In genomic region chr19:40492274-40492673, GRCh38 we compare ENCODE assay signal across 2 cellular contexts.
TF ChIP-seq lines count a peak whose summit lies in the region.

No MANE protein-coding gene starts in this region.

TF ChIP-seq in HepG2, 621 proteins besides CTCF, POLR2A, EP300 and RAD21:
- TF ChIP-seq ZBTB10 (CRISPR knock-in tag; IDR thresholded peaks at IDR 0.05; ENCODE audit: borderline replicate concordance) (no peak), HNF1A (IDR thresholded peaks at IDR 0.05; ENCODE audit: low read depth) (no peak), HNF1A (CRISPR knock-in tag; IDR thresholded peaks at IDR 0.05; ENCODE audit: borderline replicate concordance) (no peak), HNF4G (IDR thresholded peaks at IDR 0.05; ENCODE audit: borderline replicate concordance, low read depth, low read length) (no peak), HNF4G (CRISPR knock-in tag; IDR thresholded peaks at IDR 0.05; ENCODE audit: borderline replicate concordance, low read depth) (no peak), ZNF263 (CRISPR knock-in tag; IDR thresholded peaks at IDR 0.05) (no peak), ZNF331 (CRISPR knock-in tag; IDR thresholded peaks at IDR 0.05) (no peak), ESRRA (CRISPR knock-in tag; IDR thresholded peaks at IDR 0.05; ENCODE audit: low read depth) (no peak), ATF7 (IDR thresholded peaks at IDR 0.05) (peak; percentile 90), ATF7 (CRISPR knock-in tag; IDR thresholded peaks at IDR 0.05) (no peak)

TF ChIP-seq in endothelial cell of umbilical vein, 7 proteins besides CTCF, POLR2A, EP300 and RAD21:
- no peak for TF ChIP-seq EZH2 (IDR thresholded peaks at IDR 0.05; ENCODE audit: borderline replicate concordance, low read depth, low read length, severe bottlenecking)
- TF ChIP-seq MYC (IDR thresholded peaks at IDR 0.05; ENCODE audit: low read depth, low read length) = no peak
- TF ChIP-seq GATA2 (IDR thresholded peaks at IDR 0.05; ENCODE audit: insufficient read depth, insufficient read length, low read depth, low read length) = no peak
- TF ChIP-seq MAX (IDR thresholded peaks at IDR 0.05; ENCODE audit: insufficient read depth, insufficient read length) = no peak
- no peak for TF ChIP-seq FOS (IDR thresholded peaks at IDR 0.05; ENCODE audit: borderline replicate concordance, insufficient read depth, low read length)
- TF ChIP-seq JUN (IDR thresholded peaks at IDR 0.05; ENCODE audit: borderline replicate concordance, insufficient read depth, insufficient read length, low read depth) = peak; percentile 15
- TF ChIP-seq POLR2AphosphoS5 (IDR thresholded peaks at IDR 0.05; ENCODE audit: insufficient read depth, low read depth, low read length) = no peak
